Comparison of ENCODE assay signal across 8 cellular contexts in the genomic region with DNA sequence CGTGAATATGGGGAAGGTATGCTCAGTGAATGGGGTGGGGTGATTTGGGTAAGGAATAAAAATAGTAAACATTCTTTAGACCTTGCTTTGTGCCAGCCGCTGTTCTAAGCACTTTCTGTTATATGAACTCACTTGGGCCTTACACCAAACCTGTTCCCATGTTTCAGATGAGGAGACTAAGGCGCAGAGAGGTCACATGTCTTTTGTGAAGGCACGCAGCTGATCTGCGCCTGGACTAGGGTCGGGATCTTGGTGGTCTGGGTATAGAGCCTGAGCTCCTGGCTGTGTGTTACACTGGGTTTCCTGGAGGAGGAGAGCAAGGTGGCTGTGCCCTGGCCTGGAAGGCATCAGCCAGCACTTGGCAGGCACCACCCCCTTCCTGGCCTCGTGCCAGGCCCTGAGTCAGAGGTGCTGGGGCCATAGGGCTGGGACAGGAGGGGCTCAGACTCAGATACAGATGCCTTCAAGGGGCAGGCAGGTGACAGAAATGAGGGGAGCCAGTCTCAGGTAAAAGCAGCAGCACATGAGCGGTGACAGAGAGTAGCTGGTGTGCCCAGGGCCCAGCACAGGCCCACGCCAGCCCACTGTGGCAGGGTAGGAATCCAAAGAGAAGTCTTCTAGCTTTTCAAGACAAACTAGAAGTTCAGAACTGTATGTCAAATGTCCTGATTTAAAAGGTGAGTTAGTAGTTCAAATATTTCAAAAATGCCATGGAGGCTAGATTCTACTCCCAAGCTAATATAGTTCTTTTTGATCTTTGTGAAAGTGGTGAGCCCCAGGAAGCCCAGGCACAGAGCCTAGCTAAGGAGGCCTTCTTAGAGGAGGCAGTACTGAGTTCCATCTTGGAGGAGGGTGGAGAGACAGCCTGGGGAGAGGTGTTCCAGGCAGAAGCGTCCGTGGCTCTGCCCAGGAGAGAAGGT.
DNase-seq lines count a peak whose midpoint lies in the region; ATAC-seq and TF ChIP-seq lines count a peak whose summit lies in the region.

No MANE protein-coding gene starts in this region.

- no peak for TF ChIP-seq CTCF in coronary artery (IDR thresholded peaks at IDR 0.05)
- TF ChIP-seq CTCF in CD14-positive monocyte (IDR thresholded peaks at IDR 0.05), result no peak

- no peak overlapping the region for H2BK12ac ChIP-seq in neuronal stem cell (ENCODE audit: low read length)

- DNase-seq in AG08395 (ENCODE audit: low spot score) (peak; percentile 77), HS-5 (ENCODE audit: low read depth) (peak; percentile 39), coronary artery (ENCODE audit: low spot score) (peak; percentile 81), neuronal stem cell (ENCODE audit: low spot score) (no peak), SKM-1 treated with dmso at 0.1 percent for 144 hours (lab: John Stamatoyannopoulos, UW; ENCODE audit: unreplicated experiment) (no peak), CD14-positive monocyte (ENCODE audit: low spot score) (no peak)

- H3K36me3 Mint-ChIP-seq in CD14-positive monocyte, result peaks cover 15 to 22% of the 10 kb centered on the region in 2 donors

- no peak overlapping the region for H2AFZ ChIP-seq in neuronal stem cell (ENCODE audit: low read length)

- H3K79me1 ChIP-seq in neuronal stem cell (ENCODE audit: low read depth, low read length), result peaks cover 2% of the 10 kb centered on the region

- H4K8ac ChIP-seq in neuronal stem cell (ENCODE audit: low read depth, low read length), result no peak overlapping the region

- no peaks in the 10 kb centered on the region for H3K9me3 ChIP-seq in neuronal stem cell (replicated peaks in 1 of 2; ENCODE audit: control insufficient read depth in 2 of 2, insufficient read depth in 1 of 2, low read depth in 1 of 2, low read length in 2 of 2)

- H3K27me3 ChIP-seq in neuronal stem cell (ENCODE audit: control insufficient read depth in 3 of 3, insufficient read depth in 3 of 3, low read depth in 1 of 3, low read length in 3 of 3), result no peaks in the 10 kb centered on the region

- no peaks in the 10 kb centered on the region for H3K9me3 Mint-ChIP-seq in CD14-positive monocyte

- no peak overlapping the region for H2BK15ac ChIP-seq in neuronal stem cell (ENCODE audit: low read length)

- H2AK5ac ChIP-seq in neuronal stem cell (ENCODE audit: low read depth, low read length), result no peak overlapping the region

- H4K91ac ChIP-seq in neuronal stem cell (ENCODE audit: low read depth, low read length, poor library complexity), result no peak overlapping the region

- H3K4me1 ChIP-seq in neuronal stem cell (ENCODE audit: control insufficient read depth in 2 of 2, insufficient read depth in 1 of 2, low read depth in 1 of 2, low read length in 2 of 2), result peaks cover 0 to 4% of the 10 kb centered on the region in 2 donors

- no peak overlapping the region for H3K9ac ChIP-seq in neuronal stem cell (ENCODE audit: low read depth, low read length, poor library complexity)

- H3K4ac ChIP-seq in neuronal stem cell (ENCODE audit: low read length), result no peak overlapping the region

- H3K27ac Mint-ChIP-seq in CD14-positive monocyte, result peak overlapping the region in 1 of 7 donors; percentile 27

- no peak overlapping the region for H3K14ac ChIP-seq in neuronal stem cell (ENCODE audit: low read length)

- H3K18ac ChIP-seq in neuronal stem cell (ENCODE audit: low read length), result no peak overlapping the region

- no peaks in the 10 kb centered on the region for H3K36me3 ChIP-seq in neuronal stem cell (replicated peaks in 1 of 2; ENCODE audit: control insufficient read depth in 2 of 2, insufficient read depth in 2 of 2, low read length in 2 of 2)

- peaks cover 0 to 1% (median 0%) of the 10 kb centered on the region in 3 donors for H3K27me3 Mint-ChIP-seq in CD14-positive monocyte (ENCODE audit: low read depth in 3 of 3)

- peak overlapping the region; percentile 52 for H3K23ac ChIP-seq in neuronal stem cell (ENCODE audit: low read depth, low read length, poor library complexity)

- WGBS in neuronal stem cell (ENCODE audit: extremely low coverage in 2 of 2, insufficient read length in 2 of 2, insufficient replicate concordance in 1 of 2), 2 donors, result no CpG with 5 or more reads among the region's 11 CpGs

- no peak overlapping the region for H3K4me3 ChIP-seq in coronary artery
- H3K4me3 ChIP-seq in neuronal stem cell (ENCODE audit: low read length in 2 of 2), result no peak overlapping the region

- intact Hi-C loops in CD14-positive monocyte (cut with micrococcal nuclease), result no loop called here

- no peak overlapping the region for H2BK5ac ChIP-seq in neuronal stem cell (ENCODE audit: low read length)

- H3K27ac ChIP-seq in coronary artery, result peak overlapping the region; percentile 58 to 80
- no peak overlapping the region for H3K27ac ChIP-seq in neuronal stem cell (replicated peaks; ENCODE audit: low read length)

- H3K4me2 ChIP-seq in neuronal stem cell (ENCODE audit: insufficient read depth, low read length, poor library complexity, severe bottlenecking), result no peak overlapping the region

- peak; percentile 90 for ATAC-seq in SK-N-SH treated with all-trans-retinoic acid at 6 μM for 48 hours
- ATAC-seq in HG03159 (IDR thresholded peaks at IDR 0.05; ENCODE audit: unreplicated experiment), result no peak

- no peak overlapping the region for H3K4me3 Mint-ChIP-seq in CD14-positive monocyte

- H3K4me1 Mint-ChIP-seq in CD14-positive monocyte, result peaks cover 19% of the 10 kb centered on the region

- H2BK120ac ChIP-seq in neuronal stem cell (ENCODE audit: low read depth, low read length), result no peak overlapping the region

TF ChIP-seq in SK-N-SH treated with all-trans-retinoic acid at 6 μM for 48 hours, 23 proteins besides CTCF, POLR2A, EP300 and RAD21 (continues in another document):
- TF ChIP-seq CSDC2 (CRISPR knock-in tag; IDR thresholded peaks at IDR 0.05), result no peak
- no peak; the same call in 1 of the 2 replicates for TF ChIP-seq TCF4 (CRISPR knock-in tag; IDR thresholded peaks at IDR 0.05; ENCODE audit: borderline replicate concordance)
- no peak for TF ChIP-seq ZNF8 (CRISPR knock-in tag; IDR thresholded peaks at IDR 0.05)
- no peak for TF ChIP-seq SNAI2 (CRISPR knock-in tag; IDR thresholded peaks at IDR 0.05)
- no peak for TF ChIP-seq ZC3H10 (CRISPR knock-in tag; IDR thresholded peaks at IDR 0.05)
- TF ChIP-seq ESRRG (CRISPR knock-in tag; IDR thresholded peaks at IDR 0.05), result no peak
- no peak for TF ChIP-seq ZFP30 (CRISPR knock-in tag; IDR thresholded peaks at IDR 0.05)
- TF ChIP-seq CREB5 (CRISPR knock-in tag; IDR thresholded peaks at IDR 0.05; ENCODE audit: low read depth), result no peak
- TF ChIP-seq ZFP3 (CRISPR knock-in tag; IDR thresholded peaks at IDR 0.05), result no peak
- TF ChIP-seq ISL1 (CRISPR knock-in tag; IDR thresholded peaks at IDR 0.05), result no peak
- no peak for TF ChIP-seq PPARA (CRISPR knock-in tag; IDR thresholded peaks at IDR 0.05; ENCODE audit: borderline replicate concordance)
- TF ChIP-seq OSR1 (CRISPR knock-in tag; IDR thresholded peaks at IDR 0.05), result no peak
- TF ChIP-seq ARNTL (CRISPR knock-in tag; IDR thresholded peaks at IDR 0.05; ENCODE audit: borderline replicate concordance, low read depth), result no peak
- TF ChIP-seq, protein P1, sequence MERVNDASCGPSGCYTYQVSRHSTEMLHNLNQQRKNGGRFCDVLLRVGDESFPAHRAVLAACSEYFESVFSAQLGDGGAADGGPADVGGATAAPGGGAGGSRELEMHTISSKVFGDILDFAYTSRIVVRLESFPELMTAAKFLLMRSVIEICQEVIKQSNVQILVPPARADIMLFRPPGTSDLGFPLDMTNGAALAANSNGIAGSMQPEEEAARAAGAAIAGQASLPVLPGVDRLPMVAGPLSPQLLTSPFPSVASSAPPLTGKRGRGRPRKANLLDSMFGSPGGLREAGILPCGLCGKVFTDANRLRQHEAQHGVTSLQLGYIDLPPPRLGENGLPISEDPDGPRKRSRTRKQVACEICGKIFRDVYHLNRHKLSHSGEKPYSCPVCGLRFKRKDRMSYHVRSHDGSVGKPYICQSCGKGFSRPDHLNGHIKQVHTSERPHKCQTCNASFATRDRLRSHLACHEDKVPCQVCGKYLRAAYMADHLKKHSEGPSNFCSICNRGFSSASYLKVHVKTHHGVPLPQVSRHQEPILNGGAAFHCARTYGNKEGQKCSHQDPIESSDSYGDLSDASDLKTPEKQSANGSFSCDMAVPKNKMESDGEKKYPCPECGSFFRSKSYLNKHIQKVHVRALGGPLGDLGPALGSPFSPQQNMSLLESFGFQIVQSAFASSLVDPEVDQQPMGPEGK (CRISPR knock-in tag; IDR thresholded peaks at IDR 0.05; ENCODE audit: borderline replicate concordance), result no peak
- no peak for TF ChIP-seq ZNF70 (CRISPR knock-in tag; IDR thresholded peaks at IDR 0.05)
- TF ChIP-seq, protein P2, sequence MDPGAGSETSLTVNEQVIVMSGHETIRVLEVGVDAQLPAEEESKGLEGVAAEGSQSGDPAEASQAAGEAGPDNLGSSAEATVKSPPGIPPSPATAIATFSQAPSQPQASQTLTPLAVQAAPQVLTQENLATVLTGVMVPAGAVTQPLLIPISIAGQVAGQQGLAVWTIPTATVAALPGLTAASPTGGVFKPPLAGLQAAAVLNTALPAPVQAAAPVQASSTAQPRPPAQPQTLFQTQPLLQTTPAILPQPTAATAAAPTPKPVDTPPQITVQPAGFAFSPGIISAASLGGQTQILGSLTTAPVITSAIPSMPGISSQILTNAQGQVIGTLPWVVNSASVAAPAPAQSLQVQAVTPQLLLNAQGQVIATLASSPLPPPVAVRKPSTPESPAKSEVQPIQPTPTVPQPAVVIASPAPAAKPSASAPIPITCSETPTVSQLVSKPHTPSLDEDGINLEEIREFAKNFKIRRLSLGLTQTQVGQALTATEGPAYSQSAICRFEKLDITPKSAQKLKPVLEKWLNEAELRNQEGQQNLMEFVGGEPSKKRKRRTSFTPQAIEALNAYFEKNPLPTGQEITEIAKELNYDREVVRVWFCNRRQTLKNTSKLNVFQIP (CRISPR knock-in tag; IDR thresholded peaks at IDR 0.05; ENCODE audit: borderline replicate concordance, low read depth), result no peak

Comparison
In these comparisons a context has a peak if more than half of its experiments do, and no peak if none do; other contexts are left out.
1. DNase-seq: peak in AG08395 (single experiment), HS-5 (single experiment) and coronary artery (single experiment); none in neuronal stem cell (single experiment), SKM-1 treated with dmso at 0.1 percent for 144 hours (single experiment) and CD14-positive monocyte (single experiment).